In genomic region chr3:129699199-129699598, GRCh38 we compare ENCODE assay signal across 24 cellular contexts.
A peak's percentile ranks its signal among the peaks of the same experiment; 100 is the strongest.
DNase-seq lines count a peak whose midpoint lies in the region; TF ChIP-seq lines count a peak whose summit lies in the region.
"Had no signal": no experiment of that assay in that cellular context is flagged by ENCODE, and none has a peak within 500 bp of the region (broad histone marks: within the 10 kb centered on the region; RNA-seq: fewer than 3 reads in every experiment).

No MANE protein-coding gene starts in this region.

- TF ChIP-seq CTCF in A673 (conservative IDR thresholded peaks at IDR 0.05; ENCODE audit: low read depth, low read length): no peak
- no peak for TF ChIP-seq CTCF in astrocyte of the spinal cord (IDR thresholded peaks at IDR 0.05; ENCODE audit: low read depth, low read length)
- no peak for TF ChIP-seq CTCF in mesothelial cell of epicardium (IDR thresholded peaks at IDR 0.05; ENCODE audit: unreplicated experiment)

- H3K27me3 Mint-ChIP-seq in mesothelial cell of epicardium (ENCODE audit: low read depth): no peaks in the 10 kb centered on the region
- H3K27me3 Mint-ChIP-seq: CD4-positive, alpha-beta memory T cell; IgD-negative memory B cell; naive thymus-derived CD4-positive, alpha-beta T cell; stimulated activated memory B cell treated with anti-CD40 and anti-IgM and Interleukin-4, amounts not matched to agents 10 μg/mL and 1 μg/mL and 100 μg/mL, for 72 hours had no signal

- H3K27ac Mint-ChIP-seq in mesothelial cell of epicardium: peak overlapping the region; percentile 6
- H3K27ac Mint-ChIP-seq: activated CD8-positive, alpha-beta T cell treated with anti-CD3 and anti-CD28 coated beads, Interleukin-2, amount 10 ng/mL, durations not matched to agents 7 days and 5 days; activated naive CD4-positive, alpha-beta T cell treated with anti-CD3 and anti-CD28 coated beads for 36 hours; CD4-positive, alpha-beta memory T cell; IgD-negative memory B cell; naive thymus-derived CD4-positive, alpha-beta T cell; stimulated activated memory B cell treated with anti-CD40 and anti-IgM and Interleukin-4, amounts not matched to agents 10 μg/mL and 1 μg/mL and 100 μg/mL, for 72 hours had no signal

- H3K27ac ChIP-seq in A673 (ENCODE audit: low read depth, low read length, poor library complexity, severe bottlenecking) (no peak overlapping the region), HUES64 (ENCODE audit: low read depth, low read length) (peak overlapping the region; percentile 26; the same call in 1 of the 2 replicates)
- H3K27ac ChIP-seq: SK-N-MC, suprapubic skin had no signal

- H3K4me3 ChIP-seq in A673 (ENCODE audit: low read depth, low read length, poor library complexity, severe bottlenecking) (no peak overlapping the region), HUES64 (ENCODE audit: low read length) (no peak overlapping the region), astrocyte of the spinal cord (ENCODE audit: low read depth, low read length) (no peak overlapping the region)
- H3K4me3 ChIP-seq: SK-N-MC, suprapubic skin had no signal

- peaks cover 27% of the 10 kb centered on the region for H3K9me3 Mint-ChIP-seq in mesothelial cell of epicardium

- peak; percentile 56 for DNase-seq in A673 (ENCODE audit: low spot score)
- DNase-seq in astrocyte of the spinal cord (ENCODE audit: low read depth, low spot score): peak; percentile 17
- DNase-seq in mesothelial cell of epicardium (ENCODE audit: low spot score in 2 of 2, unreplicated experiment in 2 of 2): no peak
- no peak for DNase-seq in NCI-H1092 (lab: John Stamatoyannopoulos, UW)
- DNase-seq in stimulated activated CD8-positive, alpha-beta memory T cell treated with anti-CD3 and anti-CD28 coated beads, Interleukin-4, amount 100 ng/mL, for 48 hours: no peak
- DNase-seq in ureter (ENCODE audit: low spot score): no peak
- DNase-seq: activated CD8-positive, alpha-beta T cell treated with anti-CD3 and anti-CD28 coated beads, Interleukin-2, amount 10 ng/mL, durations not matched to agents 7 days and 5 days; activated naive CD4-positive, alpha-beta T cell treated with anti-CD3 and anti-CD28 coated beads for 36 hours; amniotic stem cell; CD4-positive, alpha-beta memory T cell; cortex of kidney; effector memory CD4-positive, alpha-beta T cell; islet precursor cell; naive thymus-derived CD4-positive, alpha-beta T cell; NCI-H1092 treated with DMSO at 0.1 percent for 48 hours; NCI-H187 treated with DMSO at 0.1 percent for 48 hours; NCI-H2171 treated with DMSO at 0.1 percent for 48 hours; NCI-H510A; stimulated activated CD4-positive, alpha-beta T cell treated with anti-CD3 and anti-CD28 coated beads, Interleukin-15, amount 100 ng/mL, for 24 hours had no signal

- no TSS peak for BruUV-seq in A673 (replicated peaks; lab: Mats Ljungman, UMichigan)

- no peak overlapping the region for H3K9ac ChIP-seq in HUES64 (ENCODE audit: low read depth, low read length)

- H3K27me3 ChIP-seq in A673 (replicated peaks; ENCODE audit: insufficient read depth, low read depth, low read length, poor library complexity) (no peaks in the 10 kb centered on the region), HUES64 (ENCODE audit: insufficient read depth, low read length) (no peaks in the 10 kb centered on the region)
- H3K27me3 ChIP-seq: suprapubic skin had no signal

- H3K36me3 Mint-ChIP-seq in mesothelial cell of epicardium: peaks cover 31% of the 10 kb centered on the region

- POLR2A ChIA-PET in A673 (lab: Charles Lee; ENCODE audit: low non-redundant PET): no interaction called here

- no peaks in the 10 kb centered on the region for H3K36me3 ChIP-seq in A673 (ENCODE audit: insufficient read depth, low read length, poor library complexity, severe bottlenecking)
- H3K36me3 ChIP-seq in HUES64 (ENCODE audit: insufficient read depth, low read length): peaks cover 12% of the 10 kb centered on the region
- H3K36me3 ChIP-seq: suprapubic skin had no signal

- in situ Hi-C loops in astrocyte of the spinal cord (cut with HindIII; ENCODE audit: low sequenced_read_pairs): no loop called here

- H3K4me1 ChIP-seq in A673 (ENCODE audit: insufficient read depth, low read length, poor library complexity, severe bottlenecking) (peaks cover 28% of the 10 kb centered on the region), HUES64 (ENCODE audit: insufficient read depth, low read length) (peaks cover 33% of the 10 kb centered on the region)

- H3K9me3 ChIP-seq in A673 (ENCODE audit: low read depth, low read length, poor library complexity, severe bottlenecking) (no peaks in the 10 kb centered on the region), HUES64 (ENCODE audit: insufficient read depth, low read depth, low read length) (peaks cover 22% of the 10 kb centered on the region)
- H3K9me3 ChIP-seq: suprapubic skin had no signal

- 59% methylated on average over 4 of the region's 4 CpGs for WGBS in HUES64

- H3K4me3 Mint-ChIP-seq in mesothelial cell of epicardium: no peak overlapping the region
- H3K4me3 Mint-ChIP-seq: activated CD8-positive, alpha-beta T cell treated with anti-CD3 and anti-CD28 coated beads, Interleukin-2, amount 10 ng/mL, durations not matched to agents 7 days and 5 days; activated naive CD4-positive, alpha-beta T cell treated with anti-CD3 and anti-CD28 coated beads for 36 hours; IgD-negative memory B cell; naive thymus-derived CD4-positive, alpha-beta T cell; stimulated activated memory B cell treated with anti-CD40 and anti-IgM and Interleukin-4, amounts not matched to agents 10 μg/mL and 1 μg/mL and 100 μg/mL, for 72 hours had no signal

- H3K4me1 Mint-ChIP-seq in mesothelial cell of epicardium: peaks cover 9% of the 10 kb centered on the region

- CTCF ChIA-PET in A673 (lab: Charles Lee): no interaction called here

- intact Hi-C loops in A673 (cut with micrococcal nuclease; ENCODE audit: unreplicated experiment): no loop called here

Comparison
In these comparisons a context has a peak if more than half of its experiments do, and no peak if none do; other contexts are left out.
1. DNase-seq: peak in A673 (single experiment) and astrocyte of the spinal cord (single experiment); none in mesothelial cell of epicardium (0 of 2), NCI-H1092 (single experiment), stimulated activated CD8-positive, alpha-beta memory T cell treated with anti-CD3 and anti-CD28 coated beads, Interleukin-4, amount 100 ng/mL, for 48 hours (single experiment) and ureter (single experiment).